In genomic region chr12:41439858-41440257, GRCh38 we compare ENCODE assay signal across 18 cellular contexts.
DNase-seq lines count a peak whose midpoint lies in the region; FAIRE-seq and TF ChIP-seq lines count a peak whose summit lies in the region.
"Had no signal": no experiment of that assay in that cellular context is flagged by ENCODE, and none has a peak within 500 bp of the region (broad histone marks: within the 10 kb centered on the region; RNA-seq: fewer than 3 reads in every experiment).

No MANE protein-coding gene starts in this region.

- H2AK5ac ChIP-seq in neuronal stem cell (ENCODE audit: low read depth, low read length), result no peak overlapping the region

- no peak overlapping the region for H4K91ac ChIP-seq in neuronal stem cell (ENCODE audit: low read depth, low read length, poor library complexity)

- FAIRE-seq in endothelial cell of umbilical vein (lab: Jason Lieb, UNC), result no peak
- FAIRE-seq: A549, K562 had no signal

- peak; percentile 78 for DNase-seq in Karpas-422
- peak; percentile 86 for DNase-seq in OCI-LY7 (ENCODE audit: low spot score)
- DNase-seq in endothelial cell of umbilical vein (ENCODE audit: low read depth, low spot score), result no peak
- no peak for DNase-seq in neuronal stem cell (ENCODE audit: low spot score)
- DNase-seq in activated effector memory CD4-positive, alpha-beta T cell treated with Interleukin-2 at 50 U/mL for 16 hours, result no peak
- no peak for DNase-seq in SHP77 (lab: John Stamatoyannopoulos, UW)
- DNase-seq in GM20000 (ENCODE audit: low spot score), result no peak
- DNase-seq in HK-2 (ENCODE audit: unreplicated experiment), result no peak
- DNase-seq: BE2C; Caco-2; CD8-positive, alpha-beta memory T cell; DMS53; GF-D8; GM23248; H9 had no signal

- H3K4me1 ChIP-seq in Karpas-422 (ENCODE audit: low read length), result peaks cover 83% of the 10 kb centered on the region
- peaks cover 69% of the 10 kb centered on the region for H3K4me1 ChIP-seq in OCI-LY7 (ENCODE audit: insufficient read depth, low read length, poor library complexity, severe bottlenecking)
- H3K4me1 ChIP-seq in endothelial cell of umbilical vein (ENCODE audit: control insufficient read depth, extremely low read depth, insufficient read depth, low read length), result no peaks in the 10 kb centered on the region
- H3K4me1 ChIP-seq in neuronal stem cell (ENCODE audit: control insufficient read depth in 2 of 2, insufficient read depth in 1 of 2, low read depth in 1 of 2, low read length in 2 of 2), result peaks cover 1 to 14% of the 10 kb centered on the region in 2 donors
- H3K4me1 ChIP-seq: A549, BE2C, Caco-2 had no signal

- H3K14ac ChIP-seq in neuronal stem cell (ENCODE audit: low read length), result no peak overlapping the region

- H3K4me3 ChIP-seq in Karpas-422 (ENCODE audit: low read length) (peak overlapping the region; percentile 56), OCI-LY7 (ENCODE audit: low read depth, low read length, poor library complexity, severe bottlenecking) (peak overlapping the region; percentile 72), endothelial cell of umbilical vein (replicated peaks in 1 of 3; ENCODE audit: insufficient read depth in 1 of 3, low read depth in 1 of 3, low read length in 3 of 3) (no peak overlapping the region), neuronal stem cell (ENCODE audit: low read length in 2 of 2) (no peak overlapping the region)
- H3K4me3 ChIP-seq: A549, GM23248, K562 had no signal

- H3K4me2 ChIP-seq in Karpas-422 (ENCODE audit: low read depth, low read length, poor library complexity, severe bottlenecking) (peak overlapping the region; percentile 75), OCI-LY7 (ENCODE audit: low read length) (peak overlapping the region; percentile 84), endothelial cell of umbilical vein (ENCODE audit: insufficient read depth, low read length) (no peak overlapping the region), neuronal stem cell (ENCODE audit: insufficient read depth, low read length, poor library complexity, severe bottlenecking) (no peak overlapping the region)
- H3K4me2 ChIP-seq: A549 had no signal

- no peaks in the 10 kb centered on the region for H3K79me1 ChIP-seq in neuronal stem cell (ENCODE audit: low read depth, low read length)

- TF ChIP-seq CTCF in OCI-LY7 (conservative IDR thresholded peaks at IDR 0.05; ENCODE audit: low read length) (no peak), endothelial cell of umbilical vein (IDR thresholded peaks at IDR 0.05; ENCODE audit: extremely low read depth in 1 of 2, insufficient read depth in 1 of 2, low read depth in 1 of 2, low read length in 2 of 2) (no peak), GM20000 (IDR thresholded peaks at IDR 0.05; ENCODE audit: extremely low read depth, missing control alignments) (no peak)

- CTCF ChIA-PET in OCI-LY7 (lab: Charles Lee; ENCODE audit: unreplicated experiment) (interaction anchor here (0.6 kb wide), 1 partner anchor 1106 kb away, joined by 3 read pairs; no protein-coding TSS in a partner anchor), endothelial cell of umbilical vein (lab: Charles Lee) (interaction anchor here (1.0 to 2.5 kb wide), 4 partner anchors 29 to 584 kb away, joined by 3 to 18 read pairs (median 6); no protein-coding TSS in a partner anchor)

- no peak overlapping the region for H2BK120ac ChIP-seq in neuronal stem cell (ENCODE audit: low read depth, low read length)

- H2AFZ ChIP-seq in Karpas-422 (ENCODE audit: low read length) (peak overlapping the region; percentile 77), OCI-LY7 (ENCODE audit: low read length) (peak overlapping the region; percentile 53), endothelial cell of umbilical vein (ENCODE audit: low read depth, low read length) (peak overlapping the region; percentile 48), neuronal stem cell (ENCODE audit: low read length) (peak overlapping the region; percentile 62)
- H2AFZ ChIP-seq: GM23248 had no signal

- no peaks in the 10 kb centered on the region for H3K27me3 ChIP-seq in Karpas-422 (ENCODE audit: low read length)
- H3K27me3 ChIP-seq in endothelial cell of umbilical vein (ENCODE audit: control insufficient read depth in 2 of 2, insufficient read depth in 2 of 2, low read length in 2 of 2), result no peaks in the 10 kb centered on the region
- H3K27me3 ChIP-seq in neuronal stem cell (ENCODE audit: control insufficient read depth in 3 of 3, insufficient read depth in 3 of 3, low read depth in 1 of 3, low read length in 3 of 3), result no peaks in the 10 kb centered on the region
- H3K27me3 ChIP-seq: BE2C had no signal

- BruUV-seq in OCI-LY7 (replicated peaks; lab: Mats Ljungman, UMichigan) (no TSS peak), endothelial cell of umbilical vein (replicated peaks; lab: Mats Ljungman, UMichigan) (no TSS peak)

- H4K20me1 ChIP-seq in Karpas-422 (ENCODE audit: insufficient read depth, low read depth, low read length) (no peaks in the 10 kb centered on the region), OCI-LY7 (ENCODE audit: insufficient read depth, low read length) (no peaks in the 10 kb centered on the region), endothelial cell of umbilical vein (replicated peaks; ENCODE audit: control insufficient read depth, extremely low read depth, insufficient read depth, low read length) (no peaks in the 10 kb centered on the region)

- dilution Hi-C loops in endothelial cell of umbilical vein (cut with MboI; ENCODE audit: extremely low pct_ligation_motif_present, low sequenced_read_pairs), result no loop called here

- H2BK15ac ChIP-seq in neuronal stem cell (ENCODE audit: low read length), result no peak overlapping the region

- POLR2A ChIA-PET in OCI-LY7 (lab: Charles Lee) (interaction anchor here (0.5 to 5.4 kb wide), 23 partner anchors 9 to 703 kb away, joined by 3 to 26 read pairs (median 4); no protein-coding TSS in a partner anchor), endothelial cell of umbilical vein (lab: Charles Lee) (no interaction called here)

- intact Hi-C loops in OCI-LY7 (cut with micrococcal nuclease; ENCODE audit: unreplicated experiment) (loop anchor here (2.0 to 10.0 kb wide), 8 partner anchors 67 to 1215 kb away; partner anchors contain the start of genes LRRK2 and YAF2), endothelial cell of umbilical vein (cut with micrococcal nuclease) (loop anchor here (5.0 kb wide), 1 partner anchor 582 kb away; no protein-coding TSS in a partner anchor)

- no peak overlapping the region for H2BK12ac ChIP-seq in neuronal stem cell (ENCODE audit: low read length)

- TF ChIP-seq POLR2A in endothelial cell of umbilical vein (IDR thresholded peaks at IDR 0.05; ENCODE audit: low read depth, low read length), result no peak

- H3K9me2 ChIP-seq in Karpas-422 (replicated peaks; ENCODE audit: insufficient read depth, low read length), result no peaks in the 10 kb centered on the region
- no peaks in the 10 kb centered on the region for H3K9me2 ChIP-seq in OCI-LY7 (ENCODE audit: insufficient read depth, low read length)

- H3K79me2 ChIP-seq in Karpas-422 (ENCODE audit: low read length), result no peaks in the 10 kb centered on the region
- H3K79me2 ChIP-seq in OCI-LY7 (ENCODE audit: insufficient read depth, low read depth, low read length), result peaks cover 68% of the 10 kb centered on the region
- no peaks in the 10 kb centered on the region for H3K79me2 ChIP-seq in endothelial cell of umbilical vein (ENCODE audit: control insufficient read depth, insufficient read depth, low read length)

- H3K36me3 ChIP-seq in Karpas-422 (ENCODE audit: insufficient read depth, low read length) (no peaks in the 10 kb centered on the region; the same call in 1 of the 2 replicates), OCI-LY7 (ENCODE audit: insufficient read depth, low read length) (peaks cover 9% of the 10 kb centered on the region), endothelial cell of umbilical vein (ENCODE audit: control insufficient read depth in 2 of 2, extremely low read depth in 1 of 2, insufficient read depth in 2 of 2, low read length in 2 of 2) (no peaks in the 10 kb centered on the region), neuronal stem cell (replicated peaks in 1 of 2; ENCODE audit: control insufficient read depth in 2 of 2, insufficient read depth in 2 of 2, low read length in 2 of 2) (no peaks in the 10 kb centered on the region)
- H3K36me3 ChIP-seq: BE2C had no signal

- H2BK5ac ChIP-seq in neuronal stem cell (ENCODE audit: low read length), result no peak overlapping the region

- H4K8ac ChIP-seq in neuronal stem cell (ENCODE audit: low read depth, low read length), result no peak overlapping the region

- no peak overlapping the region for H3K4ac ChIP-seq in neuronal stem cell (ENCODE audit: low read length)

- H3K27ac ChIP-seq in Karpas-422 (ENCODE audit: low read length) (peak overlapping the region; percentile 94), OCI-LY7 (ENCODE audit: low read depth, low read length, poor library complexity, severe bottlenecking) (peak overlapping the region; percentile 93), endothelial cell of umbilical vein (ENCODE audit: insufficient read depth, low read depth, low read length) (no peak overlapping the region), neuronal stem cell (replicated peaks; ENCODE audit: low read length) (no peak overlapping the region)
- H3K27ac ChIP-seq: A549, C4-2B, GM23248 had no signal

- H3K18ac ChIP-seq in neuronal stem cell (ENCODE audit: low read length), result no peak overlapping the region

- peak overlapping the region; percentile 57 for H3K9ac ChIP-seq in Karpas-422 (ENCODE audit: low read length)
- H3K9ac ChIP-seq in endothelial cell of umbilical vein (replicated peaks; ENCODE audit: extremely low read depth, insufficient read depth, low read length), result no peak overlapping the region
- no peak overlapping the region for H3K9ac ChIP-seq in neuronal stem cell (ENCODE audit: low read depth, low read length, poor library complexity)
- H3K9ac ChIP-seq: GM23248 had no signal

- H3K9me1 ChIP-seq in endothelial cell of umbilical vein (replicated peaks; ENCODE audit: control insufficient read depth, extremely low read depth, insufficient read depth, low read length), result no peaks in the 10 kb centered on the region

- WGBS in neuronal stem cell (ENCODE audit: extremely low coverage in 2 of 2, insufficient read length in 2 of 2, insufficient replicate concordance in 1 of 2), 2 donors, result no CpG with 5 or more reads among the region's 2 CpGs

- no peak overlapping the region for H3K23ac ChIP-seq in neuronal stem cell (ENCODE audit: low read depth, low read length, poor library complexity)

- no peaks in the 10 kb centered on the region for H3K9me3 ChIP-seq in Karpas-422 (ENCODE audit: low read length)
- H3K9me3 ChIP-seq in OCI-LY7 (ENCODE audit: low read length), result peaks cover 8% of the 10 kb centered on the region; the same call in 1 of the 2 replicates
- no peaks in the 10 kb centered on the region for H3K9me3 ChIP-seq in endothelial cell of umbilical vein (replicated peaks; ENCODE audit: control insufficient read depth, insufficient read depth, low read length)
- no peaks in the 10 kb centered on the region for H3K9me3 ChIP-seq in neuronal stem cell (replicated peaks in 1 of 2; ENCODE audit: control insufficient read depth in 2 of 2, insufficient read depth in 1 of 2, low read depth in 1 of 2, low read length in 2 of 2)
- H3K9me3 ChIP-seq: A549, BE2C, Caco-2 had no signal

TF ChIP-seq in endothelial cell of umbilical vein, 7 proteins besides CTCF, POLR2A, EP300 and RAD21 (continues in another document):
- TF ChIP-seq MYC (IDR thresholded peaks at IDR 0.05; ENCODE audit: low read depth, low read length) (no peak), POLR2AphosphoS5 (IDR thresholded peaks at IDR 0.05; ENCODE audit: insufficient read depth, low read depth, low read length) (no peak), GATA2 (IDR thresholded peaks at IDR 0.05; ENCODE audit: insufficient read depth, insufficient read length, low read depth, low read length) (no peak)

Comparison
In these comparisons a context has a peak if more than half of its experiments do, and no peak if none do; other contexts are left out.
1. DNase-seq: peak in Karpas-422 (single experiment) and OCI-LY7 (single experiment); none in endothelial cell of umbilical vein (single experiment), neuronal stem cell (single experiment), activated effector memory CD4-positive, alpha-beta T cell treated with Interleukin-2 at 50 U/mL for 16 hours (single experiment), SHP77 (0 of 2), GM20000 (single experiment) and HK-2 (single experiment).
2. H3K27ac ChIP-seq: peak in Karpas-422 (single experiment) and OCI-LY7 (single experiment); none in endothelial cell of umbilical vein (single experiment) and neuronal stem cell (single experiment).
3. H3K4me2 ChIP-seq: peak in Karpas-422 (single experiment) and OCI-LY7 (single experiment); none in endothelial cell of umbilical vein (single experiment) and neuronal stem cell (single experiment).
4. H3K4me3 ChIP-seq: peak in Karpas-422 (single experiment) and OCI-LY7 (single experiment); none in endothelial cell of umbilical vein (0 of 3) and neuronal stem cell (0 of 2).
5. Peak in every context shown above with its lines, with median percentiles within 50 percentile points of each other: H2AFZ ChIP-seq.